In the genomic region with DNA sequence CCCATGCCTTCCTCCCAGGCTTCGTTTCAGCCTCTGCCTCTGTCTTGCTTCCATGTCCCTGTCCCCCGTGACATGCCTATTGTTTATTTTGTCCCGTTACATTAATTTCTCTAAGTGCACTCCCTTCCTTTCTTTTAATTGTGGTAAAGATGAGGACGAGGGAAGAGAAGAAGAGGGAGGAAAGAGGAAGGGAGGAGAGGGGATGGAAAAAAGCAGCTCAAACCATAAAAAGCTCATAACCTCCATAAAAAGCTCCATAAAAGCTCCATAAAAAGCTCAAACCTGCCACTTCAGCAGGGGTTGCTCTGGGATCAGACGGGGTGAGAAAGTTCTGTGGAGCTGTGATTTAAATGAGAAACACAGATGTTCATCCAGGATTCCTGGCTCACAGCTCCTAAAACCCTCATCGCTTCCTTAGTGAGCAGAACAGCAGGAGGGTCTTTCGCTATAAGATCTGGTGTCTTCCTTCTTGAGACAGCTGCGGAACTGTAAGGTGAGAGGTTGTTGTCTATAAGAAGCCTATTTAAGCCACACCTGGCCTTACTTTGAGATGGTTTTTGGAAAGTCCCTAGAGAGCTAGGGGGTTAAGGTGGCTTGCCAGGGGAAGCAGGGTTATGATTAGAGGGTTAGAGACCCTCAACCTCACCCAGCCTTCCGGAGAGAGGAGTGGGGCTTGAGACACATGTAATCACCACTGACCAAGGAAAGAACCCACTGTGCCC, we compare ENCODE assay signal across 19 cellular contexts.
DNase-seq lines count a peak whose midpoint lies in the region; ATAC-seq, FAIRE-seq and TF ChIP-seq lines count a peak whose summit lies in the region.
"Had no signal": no experiment of that assay in that cellular context is flagged by ENCODE, and none has a peak within 500 bp of the region (broad histone marks: within the 10 kb centered on the region; RNA-seq: fewer than 3 reads in every experiment).

No MANE protein-coding gene starts in this region.

- H2BK120ac ChIP-seq in H1 (replicated peaks; ENCODE audit: low read depth, low read length) = no peak overlapping the region

- H3K4me1 Mint-ChIP-seq in GM23338 (peaks cover 57% of the 10 kb centered on the region), nephron progenitor cell (peaks cover 85% of the 10 kb centered on the region)

- ATAC-seq in GM23338 = peak; percentile 23
- ATAC-seq: HepG2, Panc1 had no signal

- FAIRE-seq in H1 (lab: Jason Lieb, UNC) (peak; percentile 58), HTR-8/SVneo (lab: Jason Lieb, UNC) (no peak)
- FAIRE-seq: G401.6, HepG2 had no signal

- no peaks in the 10 kb centered on the region for H3K9me2 ChIP-seq in GM23338 (ENCODE audit: insufficient read depth)

- H3K9ac ChIP-seq in H1 (replicated peaks in 1 of 4; ENCODE audit: extremely low read depth in 1 of 4, low read depth in 3 of 4, low read length in 3 of 4) = no peak overlapping the region

- POLR2A ChIA-PET in HEK293T (lab: Yijun Ruan, JAX) (no interaction called here), H1 (lab: Charles Lee; ENCODE audit: partially characterized antibody) (interaction anchor here (0.7 kb wide), 1 partner anchor 54 kb away, joined by 3 read pairs; no protein-coding TSS in a partner anchor)

- no peak for TF ChIP-seq CTCF in GM23338 (conservative IDR thresholded peaks at IDR 0.05; ENCODE audit: low read depth in 2 of 2)
- no peak for TF ChIP-seq CTCF in H1 (IDR thresholded peaks at IDR 0.05; ENCODE audit: control extremely low read depth in 1 of 3, insufficient read depth in 1 of 3, low read depth in 1 of 3, low read length in 3 of 3)
- TF ChIP-seq CTCF in nephron progenitor cell (IDR thresholded peaks at IDR 0.05) = no peak

- H4K5ac ChIP-seq in H1 (ENCODE audit: insufficient read length, low read depth, low read length) = no peak overlapping the region

- H3K27ac Mint-ChIP-seq in GM23338 = no peak overlapping the region
- H3K27ac Mint-ChIP-seq in nephron progenitor cell = peak overlapping the region; percentile 73

- no peak overlapping the region for H4K91ac ChIP-seq in H1 (replicated peaks; ENCODE audit: insufficient read length, low read length)

- H3K4me3 Mint-ChIP-seq in GM23338 = no peak overlapping the region
- H3K4me3 Mint-ChIP-seq in nephron progenitor cell = peak overlapping the region; percentile 70

- no peak overlapping the region for H3K56ac ChIP-seq in H1 (replicated peaks; ENCODE audit: insufficient read length, low read depth, low read length)

- H3K36me3 ChIP-seq in GM23338 (ENCODE audit: insufficient read depth) = no peaks in the 10 kb centered on the region
- H3K36me3 ChIP-seq in H1 (ENCODE audit: control insufficient read depth in 2 of 4, insufficient read depth in 4 of 4, low read length in 3 of 4) = no peaks in the 10 kb centered on the region
- H3K36me3 ChIP-seq: SJCRH30 had no signal

- peaks cover 21% of the 10 kb centered on the region for H3K4me1 ChIP-seq in GM23338 (ENCODE audit: insufficient read depth)
- peaks cover 5 to 29% (median 15%) of the 10 kb centered on the region in 4 experiments for H3K4me1 ChIP-seq in H1 (replicated peaks in 1 of 4; ENCODE audit: control insufficient read depth in 3 of 4, insufficient read depth in 4 of 4, low read length in 3 of 4)

- H3K4me3 ChIP-seq in GM23338 = no peak overlapping the region
- no peak overlapping the region for H3K4me3 ChIP-seq in H1 (ENCODE audit: extremely low read depth in 1 of 4, insufficient read depth in 2 of 4, low read depth in 3 of 4, low read length in 4 of 4)
- H3K4me3 ChIP-seq: SJCRH30 had no signal

- H2BK15ac ChIP-seq in H1 (ENCODE audit: low read length) = no peak overlapping the region

- DNase-seq in GM23338 (ENCODE audit: low spot score) (no peak), HEK293T (ENCODE audit: extremely low spot score) (no peak), H1 (ENCODE audit: low read depth in 1 of 2, low spot score in 2 of 2) (peak in 1 of 2 experiments; percentile 33), nephron progenitor cell (no peak), HTR-8/SVneo (ENCODE audit: insufficient read length, low spot score) (no peak), H4 (ENCODE audit: low spot score) (no peak), HK-2 (ENCODE audit: unreplicated experiment) (no peak), NCI-H82 (lab: John Stamatoyannopoulos, UW) (no peak)
- DNase-seq: ACHN, C1 segment of cervical spinal cord, KBM-7, NCI-H1105 treated with DMSO at 0.1 percent for 48 hours, NCI-H1694 treated with DMSO at 0.1 percent for 48 hours, NCI-H345, NCI-H526 treated with DMSO at 0.1 percent for 48 hours, SJCRH30 had no signal

- H3K14ac ChIP-seq in H1 (ENCODE audit: insufficient read length) = no peak overlapping the region

- no peak overlapping the region for H2BK20ac ChIP-seq in H1 (ENCODE audit: low read length)

- H3K27me3 ChIP-seq in GM23338 (ENCODE audit: insufficient read depth) (peaks cover 5% of the 10 kb centered on the region; the same call in 1 of the 2 replicates), H1 (replicated peaks in 1 of 4; ENCODE audit: control insufficient read depth in 3 of 4, extremely low read depth in 1 of 4, insufficient read depth in 3 of 4, low read length in 3 of 4) (peaks cover 0 to 15% (median 2%) of the 10 kb centered on the region in 4 experiments; a peak in 3 of 7 replicates)
- H3K27me3 ChIP-seq: SJCRH30 had no signal

- no peak for TF ChIP-seq POLR2A in H1 (IDR thresholded peaks at IDR 0.05; ENCODE audit: control extremely low read depth in 1 of 2, low read depth in 2 of 2, low read length in 2 of 2)

- H2AK5ac ChIP-seq in H1 (ENCODE audit: low read depth, low read length) = no peak overlapping the region

- H2AFZ ChIP-seq in GM23338 (no peak overlapping the region), H1 (ENCODE audit: low read length) (no peak overlapping the region)

- H3K9me3 ChIP-seq in H1 (ENCODE audit: insufficient read depth in 2 of 2, low read depth in 1 of 2, low read length in 1 of 2) = no peaks in the 10 kb centered on the region
- H3K9me3 ChIP-seq: SJCRH30 had no signal

- H3K36me3 Mint-ChIP-seq in GM23338 (ENCODE audit: low read depth) (no peaks in the 10 kb centered on the region; the same call in 2 of the 3 replicates), nephron progenitor cell (ENCODE audit: low read depth) (peaks cover 5% of the 10 kb centered on the region)

- CTCF ChIA-PET in HEK293T (lab: Yijun Ruan, JAX) (no interaction called here), H1 (lab: Charles Lee; ENCODE audit: partially characterized antibody) (interaction anchor here (0.7 to 2.1 kb wide), 4 partner anchors 10 to 169 kb away, joined by 3 to 8 read pairs (median 5); no protein-coding TSS in a partner anchor)

- H4K8ac ChIP-seq in H1 (ENCODE audit: extremely low read depth, insufficient read depth, low read length) = no peak overlapping the region

- TF ChIP-seq RAD21 in H1 (IDR thresholded peaks at IDR 0.05 in 1 of 2, conservative IDR thresholded peaks at IDR 0.05 in 1 of 2; ENCODE audit: low read depth in 2 of 2, low read length in 2 of 2) = no peak

- no peak overlapping the region for H3K27ac ChIP-seq in GM23338 (ENCODE audit: low read depth)
- no peak overlapping the region for H3K27ac ChIP-seq in H1 (ENCODE audit: low read depth, low read length)
- H3K27ac ChIP-seq: SJCRH30 had no signal

- H2BK5ac ChIP-seq in H1 (ENCODE audit: low read depth, low read length) = no peak overlapping the region

- no peak overlapping the region for H2BK12ac ChIP-seq in H1 (ENCODE audit: low read depth, low read length)

- no peaks in the 10 kb centered on the region for H3F3A ChIP-seq in GM23338 (replicated peaks; ENCODE audit: low read depth)

- H3K18ac ChIP-seq in H1 (ENCODE audit: extremely low read depth, low read length) = no peak overlapping the region

- no peaks in the 10 kb centered on the region for H4K20me1 ChIP-seq in GM23338 (replicated peaks; ENCODE audit: insufficient read depth)
- H4K20me1 ChIP-seq in H1 (replicated peaks in 1 of 2; ENCODE audit: control insufficient read depth in 1 of 2, insufficient read depth in 2 of 2, low read length in 2 of 2) = no peaks in the 10 kb centered on the region

- H3K79me2 ChIP-seq in GM23338 (replicated peaks; ENCODE audit: insufficient read depth) (no peaks in the 10 kb centered on the region), H1 (ENCODE audit: control insufficient read depth in 1 of 2, insufficient read depth in 2 of 2, low read length in 2 of 2) (no peaks in the 10 kb centered on the region)

- no peaks in the 10 kb centered on the region for H3K79me1 ChIP-seq in H1 (ENCODE audit: low read depth, low read length)

- H3K23ac ChIP-seq in H1 (ENCODE audit: insufficient read length) = no peak overlapping the region

- H3K4ac ChIP-seq in H1 (replicated peaks; ENCODE audit: insufficient read length, low read depth, low read length) = no peak overlapping the region

- H3K23me2 ChIP-seq in H1 (ENCODE audit: low read depth, low read length) = no peaks in the 10 kb centered on the region; the same call in 1 of the 2 replicates

- 72% methylated on average over 8 of the region's 9 CpGs; no CpG with 5 or more reads in 1 of the 2 experiments for WGBS in H1 (ENCODE audit: extremely low coverage in 1 of 2, insufficient coverage in 1 of 2, insufficient read length in 1 of 2, insufficient replicate concordance in 2 of 2, low coverage in 1 of 2, low lambda C conversion rate in 2 of 2, missing lambda C conversion rate in 1 of 2), 2 experiments

- H3K9me3 Mint-ChIP-seq in GM23338 (peaks cover 7% of the 10 kb centered on the region), nephron progenitor cell (peaks cover 6% of the 10 kb centered on the region)

- no peak for TF ChIP-seq EP300 in H1 (IDR thresholded peaks at IDR 0.05; ENCODE audit: borderline replicate concordance in 1 of 2, low read depth in 2 of 2, low read length in 2 of 2)

- H3K27me3 Mint-ChIP-seq in GM23338 (ENCODE audit: insufficient read depth, low read depth, poor library complexity) (peaks cover 17% of the 10 kb centered on the region), nephron progenitor cell (ENCODE audit: low read depth, poor library complexity) (peaks cover 27% of the 10 kb centered on the region)

- H3K4me2 ChIP-seq in GM23338 (no peak overlapping the region), H1 (ENCODE audit: insufficient read depth in 1 of 2, low read depth in 2 of 2, low read length in 2 of 2) (no peak overlapping the region)

TF ChIP-seq in HEK293T, 16 proteins besides CTCF, POLR2A, EP300 and RAD21:
- TF ChIP-seq FOXM1 (IDR thresholded peaks at IDR 0.05; ENCODE audit: borderline replicate concordance) (no peak), SUZ12 (IDR thresholded peaks at IDR 0.05) (no peak), CTBP1 (IDR thresholded peaks at IDR 0.05; ENCODE audit: borderline replicate concordance) (peak; percentile 41; the same call in 1 of the 2 replicates), NFRKB (IDR thresholded peaks at IDR 0.05) (no peak), LEF1 (IDR thresholded peaks at IDR 0.05; ENCODE audit: borderline replicate concordance) (no peak)

TF ChIP-seq in H1, 55 proteins besides CTCF, POLR2A, EP300 and RAD21:
- peak; percentile 84 for TF ChIP-seq TCF12 (IDR thresholded peaks at IDR 0.05; ENCODE audit: low read depth, low read length)
- no peak for TF ChIP-seq TBP (IDR thresholded peaks at IDR 0.05; ENCODE audit: low read depth, low read length)
